In genomic region chr2:109372614-109373013, GRCh38 we compare ENCODE assay signal across 18 cellular contexts.
"Had no signal": no experiment of that assay in that cellular context is flagged by ENCODE, and none has a peak within 500 bp of the region (broad histone marks: within the 10 kb centered on the region; RNA-seq: fewer than 3 reads in every experiment).

No MANE protein-coding gene starts in this region.

- H3K4me3 ChIP-seq: cardiac muscle cell, dorsolateral prefrontal cortex, hepatocyte, right atrium auricular region, skin epidermis, thoracic aorta had no signal

- H3K4me1 ChIP-seq: foreskin keratinocyte had no signal

- H3K27me3 ChIP-seq: dorsolateral prefrontal cortex, hepatocyte, right atrium auricular region had no signal

- H3K36me3 ChIP-seq: cardiac muscle cell had no signal

- DNase-seq: activated CD4-positive, alpha-beta T cell treated with anti-CD3 and anti-CD28 coated beads, Interleukin-2, amount 10 ng/mL, durations not matched to agents 7 days and 5 days; activated naive CD4-positive, alpha-beta T cell treated with Interleukin-2 at 50 U/mL for 16 hours; activated naive CD8-positive, alpha-beta T cell treated with anti-CD3 and anti-CD28 coated beads, Interleukin-2, amount 10 ng/mL, durations not matched to agents 7 days and 5 days; activated T-cell treated with anti-CD3 and anti-CD28 coated beads, Interleukin-2, amount 50 U/mL, for 72 hours; amygdala; foreskin keratinocyte; midbrain; stimulated activated CD4-positive, alpha-beta T cell treated with anti-CD3 and anti-CD28 coated beads, Interleukin-15, amount 100 ng/mL, for 24 hours; stimulated activated CD4-positive, alpha-beta T cell treated with anti-CD3 and anti-CD28 coated beads, Interleukin-2, amount 100 ng/mL, for 48 hours had no signal

- H3K4me2 ChIP-seq: hepatocyte had no signal

- H2AFZ ChIP-seq: hepatocyte had no signal

- H3K79me2 ChIP-seq: hepatocyte had no signal

- H3K27ac ChIP-seq: cardiac muscle cell, dorsolateral prefrontal cortex, epithelial cell of prostate, foreskin keratinocyte, hepatocyte, right atrium auricular region, skin epidermis, thoracic aorta had no signal

- H3K9me3 ChIP-seq: right atrium auricular region, thoracic aorta had no signal

- FAIRE-seq: islet of Langerhans had no signal

- ATAC-seq: activated CD4-positive, CD25-positive, alpha-beta regulatory T cell treated with anti-CD3 and anti-CD28 coated beads, Interleukin-2, amount 50 U/mL, for 24 hours; activated T-cell treated with anti-CD3 and anti-CD28 coated beads, Interleukin-2, amount 50 U/mL, for 72 hours; foreskin keratinocyte had no signal
